Comparison of ENCODE assay signal across 17 cellular contexts in the genomic region with DNA sequence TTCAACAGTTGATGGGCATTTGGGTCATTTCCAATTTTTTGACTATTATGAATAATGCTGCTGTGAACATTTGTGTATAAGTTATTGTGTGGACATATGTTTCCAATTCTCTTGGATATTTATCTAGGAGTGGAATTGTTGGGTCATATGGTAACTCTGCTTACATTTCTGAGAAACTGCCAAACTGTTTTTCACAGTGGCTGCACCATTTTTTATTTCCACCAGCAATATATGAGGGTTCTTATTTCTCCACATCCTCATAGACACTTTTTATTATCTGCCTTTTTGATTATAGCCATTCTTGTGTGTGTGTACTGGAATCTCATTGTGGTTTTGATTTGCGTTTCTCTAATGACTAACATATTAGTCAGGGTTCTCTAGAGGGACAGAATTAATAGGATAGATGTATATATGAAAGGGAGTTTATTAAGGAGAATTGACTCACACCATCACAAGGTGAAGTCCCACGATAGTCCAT. TPM values are rescaled to one million over a fixed set of nuclear protein-coding genes. Genes with fewer than 3 reads are reported as not detected.
DNase-seq lines count a peak whose midpoint lies in the region; ATAC-seq and TF ChIP-seq lines count a peak whose summit lies in the region.
"Had no signal": no experiment of that assay in that cellular context is flagged by ENCODE, and none has a peak within 500 bp of the region (broad histone marks: within the 10 kb centered on the region; RNA-seq: fewer than 3 reads in every experiment).

No MANE protein-coding gene starts in this region.

- H3K36me3 ChIP-seq in adipocyte (ENCODE audit: control insufficient read depth, insufficient read depth, low read length, severe bottlenecking): no peaks in the 10 kb centered on the region
- H3K36me3 ChIP-seq: gastrocnemius medialis, neutrophil, vagina had no signal

- CTCF ChIA-PET in AG04449 (lab: Yijun Ruan, JAX): interaction anchor here (1.1 kb wide), 1 partner anchor 8 kb away, joined by 3 read pairs; no protein-coding TSS in a partner anchor

- H3K4me3 Mint-ChIP-seq in HFFc6: 0 out of 2 replicates have a peak overlapping the region, but pooled peaks have one; percentile 21
- H3K4me3 Mint-ChIP-seq: activated T-cell treated with anti-CD3 and anti-CD28 coated beads, Interleukin-2, amount 50 U/mL, for 72 hours had no signal

- no peaks in the 10 kb centered on the region for H3K9me3 Mint-ChIP-seq in HFFc6

- no peaks in the 10 kb centered on the region for H3K9me3 ChIP-seq in adipocyte (ENCODE audit: control insufficient read depth, low read length)
- H3K9me3 ChIP-seq: gastrocnemius medialis, neutrophil, vagina had no signal

- H3K27me3 ChIP-seq in adipocyte (replicated peaks; ENCODE audit: control insufficient read depth, insufficient read depth, low read length): peaks cover 42% of the 10 kb centered on the region
- H3K27me3 ChIP-seq: vagina had no signal

- peak; percentile 72 for DNase-seq in AG04449 (ENCODE audit: low read depth, low spot score)
- peak; percentile 79 for DNase-seq in HFFc6
- peak; percentile 78 for DNase-seq in adipocyte (ENCODE audit: low read depth)
- DNase-seq in fibroblast of villous mesenchyme (ENCODE audit: low read depth): peak; percentile 67
- no peak for DNase-seq in T-helper 9 cell
- no peak for DNase-seq in activated effector memory CD4-positive, alpha-beta T cell treated with Interleukin-2 at 50 U/mL for 16 hours
- DNase-seq: activated T-cell treated with anti-CD3 and anti-CD28 coated beads, Interleukin-2, amount 50 U/mL, for 72 hours; amygdala; dorsolateral prefrontal cortex; gastrocnemius medialis; SHP77; stimulated activated naive CD8-positive, alpha-beta T cell treated with anti-CD3 and anti-CD28 coated beads, Interleukin-15, Interleukin-2, amounts not matched to agents 100 U/mL and 50 U/mL, for 24 hours had no signal

- ATAC-seq in GM18519 (IDR thresholded peaks at IDR 0.05; ENCODE audit: low FRiP score, unreplicated experiment) (no peak), GM18873 (IDR thresholded peaks at IDR 0.05; ENCODE audit: low FRiP score, unreplicated experiment) (no peak)
- ATAC-seq: activated T-cell treated with anti-CD3 and anti-CD28 coated beads, Interleukin-2, amount 50 U/mL, for 72 hours; gastrocnemius medialis; stimulated activated naive CD8-positive, alpha-beta T cell treated with anti-CD3 and anti-CD28 coated beads, Interleukin-15, Interleukin-2, amounts not matched to agents 100 U/mL and 50 U/mL, for 24 hours had no signal

- H3K27me3 Mint-ChIP-seq in HFFc6 (ENCODE audit: insufficient read depth): peaks cover 26% of the 10 kb centered on the region

- H3K4me3 ChIP-seq in AG04449 (ENCODE audit: low read depth, low read length) (no peak overlapping the region), adipocyte (ENCODE audit: low read length) (no peak overlapping the region), fibroblast of villous mesenchyme (ENCODE audit: low read depth, low read length) (no peak overlapping the region)
- H3K4me3 ChIP-seq: dorsolateral prefrontal cortex, gastrocnemius medialis, skin epidermis, vagina had no signal

- POLR2A ChIA-PET in AG04449 (lab: Yijun Ruan, JAX): no interaction called here

- no peaks in the 10 kb centered on the region for H3K4me1 ChIP-seq in adipocyte (ENCODE audit: control insufficient read depth, insufficient read depth, low read length)
- H3K4me1 ChIP-seq: gastrocnemius medialis, vagina had no signal

- no peak for TF ChIP-seq CTCF in AG04449 (IDR thresholded peaks at IDR 0.05; ENCODE audit: insufficient read depth, low read length, missing control alignments)
- no peak for TF ChIP-seq CTCF in HFFc6 (IDR thresholded peaks at IDR 0.05)
- no peak for TF ChIP-seq CTCF in fibroblast of villous mesenchyme (IDR thresholded peaks at IDR 0.05; ENCODE audit: insufficient read depth, low read depth, low read length)

- H3K4me1 Mint-ChIP-seq in HFFc6 (ENCODE audit: low read depth): peaks cover 19% of the 10 kb centered on the region

- H3K36me3 Mint-ChIP-seq in HFFc6 (ENCODE audit: low read depth): 0 out of 2 replicates have a peak, but pooled peaks cover 3% of the 10 kb centered on the region

- no peak overlapping the region for H3K9ac ChIP-seq in adipocyte (ENCODE audit: low read length)

- peak overlapping the region; percentile 27 for H3K27ac Mint-ChIP-seq in HFFc6
- H3K27ac Mint-ChIP-seq: activated T-cell treated with anti-CD3 and anti-CD28 coated beads, Interleukin-2, amount 50 U/mL, for 72 hours had no signal

RNA-seq across cellular contexts. Expression of gene MED27, which starts 14.7 kb away (rescaled TPM):
- total RNA-seq in HFFc6 (2021; fragmentation: NEBNext Ultra II Directional; extraction: Animal tissue kit (Norgen Biotek cat#: 25700)): 10 to 100 TPM; 30.2 to 37.7 (median 32.7) TPM
- total RNA-seq in fibroblast of villous mesenchyme: 19.0 and 23.2 TPM in 2 replicates

Comparison
In these comparisons a context has a peak if more than half of its experiments do, and no peak if none do; other contexts are left out.
1. DNase-seq: peak in AG04449 (single experiment), HFFc6 (single experiment), adipocyte (single experiment) and fibroblast of villous mesenchyme (single experiment); none in T-helper 9 cell (single experiment) and activated effector memory CD4-positive, alpha-beta T cell treated with Interleukin-2 at 50 U/mL for 16 hours (single experiment).